9 cellular contexts compared by ENCODE assay signal in genomic region chr6:27545271-27546046, GRCh38.
A peak's percentile ranks its signal among the peaks of the same experiment; 100 is the strongest.
DNase-seq lines count a peak whose midpoint lies in the region; ATAC-seq, FAIRE-seq and TF ChIP-seq lines count a peak whose summit lies in the region.
"Had no signal": no experiment of that assay in that cellular context is flagged by ENCODE, and none has a peak within 500 bp of the region (broad histone marks: within the 10 kb centered on the region; RNA-seq: fewer than 3 reads in every experiment).

No MANE protein-coding gene starts in this region.

- peak overlapping the region in 3 of 4 donors; percentile 40 to 80 (median 75) for H3K4me3 Mint-ChIP-seq in IgD-negative memory B cell
- peak overlapping the region; percentile 93 for H3K4me3 Mint-ChIP-seq in neural progenitor cell

- H3K9me3 Mint-ChIP-seq in IgD-negative memory B cell (peaks cover 9 to 31% (median 30%) of the 10 kb centered on the region in 3 donors), neural progenitor cell (peaks cover 19% of the 10 kb centered on the region)

- H3K36me3 Mint-ChIP-seq in IgD-negative memory B cell, result peaks cover 10% of the 10 kb centered on the region
- H3K36me3 Mint-ChIP-seq in neural progenitor cell, result no peaks in the 10 kb centered on the region

- H3K4me1 ChIP-seq in GM12878 (ENCODE audit: control insufficient read depth, insufficient read depth, low read length) (no peaks in the 10 kb centered on the region), neural progenitor cell (no peaks in the 10 kb centered on the region), body of pancreas (no peaks in the 10 kb centered on the region)

- H3K27me3 Mint-ChIP-seq in IgD-negative memory B cell (peaks cover 71% of the 10 kb centered on the region), neural progenitor cell (ENCODE audit: insufficient read depth, low read depth) (peaks cover 55% of the 10 kb centered on the region)

- peak; percentile 68 for DNase-seq in GM12878 (ENCODE audit: low read depth, low spot score)
- peak; percentile 77 for DNase-seq in neural progenitor cell (ENCODE audit: low spot score)
- DNase-seq in NCI-H2107 (lab: John Stamatoyannopoulos, UW), result no peak
- no peak for DNase-seq in NCI-H446 (lab: John Stamatoyannopoulos, UW)
- DNase-seq in 8988T, result no peak
- DNase-seq in body of pancreas, result no peak

- no peak for TF ChIP-seq POLR2A in GM12878 (IDR thresholded peaks at IDR 0.05; ENCODE audit: low read depth, low read length)
- TF ChIP-seq POLR2A in body of pancreas (IDR thresholded peaks at IDR 0.05), result no peak

- H3K4me1 Mint-ChIP-seq in IgD-negative memory B cell, result peaks cover 10 to 16% (median 13%) of the 10 kb centered on the region in 3 donors
- peaks cover 24% of the 10 kb centered on the region for H3K4me1 Mint-ChIP-seq in neural progenitor cell

- SMC1A ChIA-PET in GM12878 (lab: Charles Lee; ENCODE audit: uncharacterized antibody, unreplicated experiment), result interaction anchor here (0.8 to 1.6 kb wide), 2 partner anchors 42 to 207 kb away, joined by 3 to 4 read pairs; no protein-coding TSS in a partner anchor

- H2AFZ ChIP-seq in GM12878 (ENCODE audit: control insufficient read depth, low read depth, low read length), result peak overlapping the region; percentile 79
- peak overlapping the region; percentile 93 for H2AFZ ChIP-seq in neural progenitor cell (replicated peaks)

- H3K36me3 ChIP-seq in GM12878 (ENCODE audit: control insufficient read depth in 2 of 2, insufficient read depth in 2 of 2, low read length in 1 of 2) (no peaks in the 10 kb centered on the region), neural progenitor cell (no peaks in the 10 kb centered on the region), body of pancreas (replicated peaks in 1 of 2; ENCODE audit: insufficient read depth in 1 of 2, low read depth in 2 of 2) (no peaks in the 10 kb centered on the region)

- no peaks in the 10 kb centered on the region for H4K20me1 ChIP-seq in GM12878 (ENCODE audit: control insufficient read depth, insufficient read depth)
- H4K20me1 ChIP-seq in neural progenitor cell (ENCODE audit: low read depth), result no peaks in the 10 kb centered on the region

- peaks cover 6% of the 10 kb centered on the region; the same call in 2 of the 3 replicates for H3K9me3 ChIP-seq in GM12878 (replicated peaks; ENCODE audit: control insufficient read depth, insufficient read depth, low read length)
- no peaks in the 10 kb centered on the region for H3K9me3 ChIP-seq in neural progenitor cell (ENCODE audit: low read depth)
- H3K9me3 ChIP-seq in body of pancreas, result peaks cover 0 to 6% (median 0%) of the 10 kb centered on the region in 3 donors

- H3K4me2 ChIP-seq in GM12878 (ENCODE audit: control insufficient read depth, insufficient read depth) (peak overlapping the region; percentile 56), neural progenitor cell (peak overlapping the region; percentile 83)

- H3K27ac Mint-ChIP-seq in IgD-negative memory B cell (peak overlapping the region; percentile 80 to 91 (median 89)), neural progenitor cell (peak overlapping the region; percentile 31)

- BruUV-seq in GM12878 (replicated peaks; lab: Mats Ljungman, UMichigan), result no TSS peak

- intact Hi-C loops in GM12878 (cut with micrococcal nuclease; ENCODE audit: unreplicated experiment), result loop anchor here (5.0 kb wide), 1 partner anchor 43 kb away; no protein-coding TSS in a partner anchor
- intact Hi-C loops in body of pancreas (cut with DNase I), result no loop called here

- peak overlapping the region; percentile 35; the same call in 1 of the 2 replicates for H3K9ac ChIP-seq in GM12878 (ENCODE audit: control insufficient read depth, insufficient read depth, low read length)
- no peak overlapping the region for H3K9ac ChIP-seq in neural progenitor cell

- H3K4me3 ChIP-seq in GM12878 (peak overlapping the region; percentile 75), neural progenitor cell (peak overlapping the region; percentile 62), body of pancreas (no peak overlapping the region)

- H3K27me3 ChIP-seq in GM12878 (replicated peaks in 1 of 2; ENCODE audit: control insufficient read depth in 2 of 2, insufficient read depth in 2 of 2, low read length in 1 of 2) (no peaks in the 10 kb centered on the region), neural progenitor cell (peaks cover 80% of the 10 kb centered on the region), body of pancreas (peaks cover 0 to 24% of the 10 kb centered on the region in 2 donors)

- no peak for TF ChIP-seq RAD21 in GM12878 (IDR thresholded peaks at IDR 0.05; ENCODE audit: insufficient read depth, low read depth, low read length)

- H3K27ac ChIP-seq in GM12878 (ENCODE audit: control insufficient read depth, insufficient read depth), result peak overlapping the region; percentile 5; the same call in 1 of the 2 replicates
- no peak overlapping the region for H3K27ac ChIP-seq in neural progenitor cell
- H3K27ac ChIP-seq in body of pancreas, result no peak overlapping the region
- H3K27ac ChIP-seq: VCaP had no signal

- FAIRE-seq in GM12878 (lab: Jason Lieb, UNC), result peak; percentile 91

- RAD21 ChIA-PET in GM12878 (lab: Charles Lee; ENCODE audit: unreplicated experiment), result interaction anchor here (1.0 to 1.1 kb wide), 2 partner anchors 233 to 253 kb away, joined by 3 read pairs; no protein-coding TSS in a partner anchor

- no peak; a peak in 1 of 4 replicates for TF ChIP-seq EP300 in GM12878 (IDR thresholded peaks at IDR 0.05; ENCODE audit: borderline replicate concordance in 1 of 2, control insufficient read depth in 1 of 2, low read depth in 2 of 2, low read length in 2 of 2)

- peaks cover 35% of the 10 kb centered on the region for H3F3A ChIP-seq in neural progenitor cell (ENCODE audit: low read depth)

- ATAC-seq in GM18519 (IDR thresholded peaks at IDR 0.05; ENCODE audit: low FRiP score, unreplicated experiment) (peak; percentile 42), GM12878 (peak; percentile 84), body of pancreas (no peak)

- H3K79me2 ChIP-seq in GM12878 (ENCODE audit: control insufficient read depth, insufficient read depth, low read length) (no peaks in the 10 kb centered on the region), neural progenitor cell (ENCODE audit: low read depth) (no peaks in the 10 kb centered on the region)

- CTCF ChIA-PET in GM12878 (lab: Yijun Ruan, JAX), result interaction anchor here (0.9 to 1.7 kb wide), 4 partner anchors 27 to 207 kb away, joined by 3 to 7 read pairs (median 4); partner anchors contain the start of gene ZNF184

- no peak for TF ChIP-seq CTCF in GM12878 (IDR thresholded peaks at IDR 0.05 in 2 of 3, conservative IDR thresholded peaks at IDR 0.05 in 1 of 3; ENCODE audit: control insufficient read depth in 2 of 3, extremely low read depth in 1 of 3, insufficient read depth in 1 of 3, low read depth in 3 of 3, low read length in 3 of 3)
- no peak for TF ChIP-seq CTCF in neural progenitor cell (IDR thresholded peaks at IDR 0.05)
- TF ChIP-seq CTCF in body of pancreas (IDR thresholded peaks at IDR 0.05), result no peak

- in situ Hi-C loops in GM12878 (cut with MboI), result no loop called here

- 13% methylated on average over 32 of the region's 32 CpGs for WGBS in GM12878 (ENCODE audit: insufficient coverage, insufficient replicate concordance, low lambda C conversion rate, missing lambda C conversion rate)
- WGBS in body of pancreas, 2 donors, result 7 to 8% methylated on average over 32 of the region's 32 CpGs

- POLR2A ChIA-PET in GM12878 (lab: Charles Lee), result no interaction called here

TF ChIP-seq in GM12878, 131 proteins besides CTCF, POLR2A, EP300 and RAD21 (continues in another document):
- peak; percentile 90 for TF ChIP-seq TARDBP (IDR thresholded peaks at IDR 0.05; ENCODE audit: borderline replicate concordance)
- TF ChIP-seq NFIC (IDR thresholded peaks at IDR 0.05; ENCODE audit: low read depth, low read length), result peak; percentile 24; the same call in 1 of the 2 replicates
- peak; percentile 84 for TF ChIP-seq SREBF2 (IDR thresholded peaks at IDR 0.05; ENCODE audit: low read length)
- TF ChIP-seq NRF1 (conservative IDR thresholded peaks at IDR 0.05; ENCODE audit: low read depth, low read length), result no peak
- no peak for TF ChIP-seq MTA2 (IDR thresholded peaks at IDR 0.05; ENCODE audit: low read depth)
- TF ChIP-seq ATF2 (IDR thresholded peaks at IDR 0.05; ENCODE audit: low read length), result 0 out of 2 replicates have a peak, but pooled peaks have one; percentile 33
- peak; percentile 55; the same call in 1 of the 2 replicates for TF ChIP-seq ZNF217 (IDR thresholded peaks at IDR 0.05)
- no peak for TF ChIP-seq MLLT1 (IDR thresholded peaks at IDR 0.05)

Comparison
In these comparisons a context has a peak if more than half of its experiments do, and no peak if none do; other contexts are left out.
1. DNase-seq: peak in GM12878 (single experiment) and neural progenitor cell (single experiment); none in NCI-H2107 (single experiment), NCI-H446 (0 of 2), 8988T (single experiment) and body of pancreas (0 of 4).
2. H3K4me3 ChIP-seq: peak in GM12878 (single experiment) and neural progenitor cell (single experiment); none in body of pancreas (0 of 2).